In genomic region chr18:63175264-63175663, GRCh38 we compare ENCODE assay signal across 14 cellular contexts.
DNase-seq lines count a peak whose midpoint lies in the region; ATAC-seq lines count a peak whose summit lies in the region.
"Had no signal": no experiment of that assay in that cellular context is flagged by ENCODE, and none has a peak within 500 bp of the region (broad histone marks: within the 10 kb centered on the region; RNA-seq: fewer than 3 reads in every experiment).

No MANE protein-coding gene starts in this region.

- ATAC-seq in GM18502 (IDR thresholded peaks at IDR 0.05; ENCODE audit: poor library complexity, unreplicated experiment) (peak; percentile 71), HG02642 (IDR thresholded peaks at IDR 0.05; ENCODE audit: poor library complexity, unreplicated experiment) (peak; percentile 76)
- ATAC-seq in activated naive CD8-positive, alpha-beta T cell treated with anti-CD3 and anti-CD28 coated beads, Interleukin-2, amount 50 U/mL, for 24 hours, result peak; percentile 52
- ATAC-seq: right lobe of liver had no signal

- no peak for DNase-seq in activated naive CD8-positive, alpha-beta T cell treated with anti-CD3 and anti-CD28 coated beads, Interleukin-2, amount 50 U/mL, for 24 hours
- DNase-seq in iPS-NIHi11 (ENCODE audit: low spot score), result no peak
- no peak for DNase-seq in amniotic stem cell (lab: John Stamatoyannopoulos, UW)
- DNase-seq in NCI-H526 (lab: John Stamatoyannopoulos, UW), result no peak
- DNase-seq in occipital lobe (lab: John Stamatoyannopoulos, UW), result no peak
- DNase-seq: GOT3, NCI-H1436, NCI-H526 treated with DMSO at 0.1 percent for 48 hours, right lobe of liver had no signal

- H3K27me3 ChIP-seq in BLaER1 treated with 17β-estradiol and CSF1 and Interleukin-3, amounts not matched to agents 10 nM and 100 nM, result no peaks in the 10 kb centered on the region
- H3K27me3 ChIP-seq: right lobe of liver had no signal

- H3K4me1 Mint-ChIP-seq in activated naive CD8-positive, alpha-beta T cell treated with anti-CD3 and anti-CD28 coated beads, Interleukin-2, amount 50 U/mL, for 24 hours, result peaks cover 73% of the 10 kb centered on the region

- H3K9me3 Mint-ChIP-seq in activated naive CD8-positive, alpha-beta T cell treated with anti-CD3 and anti-CD28 coated beads, Interleukin-2, amount 50 U/mL, for 24 hours, result no peaks in the 10 kb centered on the region
- H3K9me3 Mint-ChIP-seq: IgD-negative memory B cell had no signal

- H3K36me3 ChIP-seq in BLaER1 treated with 17β-estradiol and CSF1 and Interleukin-3, amounts not matched to agents 10 nM and 100 nM, result peaks cover 0 to 48% (median 7%) of the 10 kb centered on the region in 11 experiments; a peak in 11 of 22 replicates
- H3K36me3 ChIP-seq: right lobe of liver had no signal

- no peaks in the 10 kb centered on the region for H3K27me3 Mint-ChIP-seq in activated naive CD8-positive, alpha-beta T cell treated with anti-CD3 and anti-CD28 coated beads, Interleukin-2, amount 50 U/mL, for 24 hours
- H3K27me3 Mint-ChIP-seq: brain, IgD-negative memory B cell had no signal

- peak overlapping the region in 6 of 11 experiments; percentile 8 to 63 (median 50); a peak in 9 of 22 replicates for H3K27ac ChIP-seq in BLaER1 treated with 17β-estradiol and CSF1 and Interleukin-3, amounts not matched to agents 10 nM and 100 nM
- H3K27ac ChIP-seq: right lobe of liver had no signal

- H3K4me1 ChIP-seq in BLaER1 treated with 17β-estradiol and CSF1 and Interleukin-3, amounts not matched to agents 10 nM and 100 nM, result peaks cover 42 to 66% (median 52%) of the 10 kb centered on the region in 10 experiments
- H3K4me1 ChIP-seq: right lobe of liver had no signal

- no peak overlapping the region for H3K4me3 Mint-ChIP-seq in activated naive CD8-positive, alpha-beta T cell treated with anti-CD3 and anti-CD28 coated beads, Interleukin-2, amount 50 U/mL, for 24 hours
- H3K4me3 Mint-ChIP-seq: brain had no signal

- peak overlapping the region in 2 of 11 experiments; percentile 11 to 27; a peak in 2 of 22 replicates for H3K4me2 ChIP-seq in BLaER1 treated with 17β-estradiol and CSF1 and Interleukin-3, amounts not matched to agents 10 nM and 100 nM

- peak overlapping the region; percentile 70 for H3K27ac Mint-ChIP-seq in activated naive CD8-positive, alpha-beta T cell treated with anti-CD3 and anti-CD28 coated beads, Interleukin-2, amount 50 U/mL, for 24 hours

- peaks cover 0 to 6% (median 0%) of the 10 kb centered on the region in 11 experiments; a peak in 3 of 22 replicates for H3K9me3 ChIP-seq in BLaER1 treated with 17β-estradiol and CSF1 and Interleukin-3, amounts not matched to agents 10 nM and 100 nM (replicated peaks in 1 of 11)
- H3K9me3 ChIP-seq: right lobe of liver had no signal

- H3K9ac ChIP-seq in BLaER1 treated with 17β-estradiol and CSF1 and Interleukin-3, amounts not matched to agents 10 nM and 100 nM, result no peak overlapping the region

- peaks cover 33% of the 10 kb centered on the region for H3K36me3 Mint-ChIP-seq in activated naive CD8-positive, alpha-beta T cell treated with anti-CD3 and anti-CD28 coated beads, Interleukin-2, amount 50 U/mL, for 24 hours (ENCODE audit: low read depth)

- H3K4me3 ChIP-seq in BLaER1 treated with 17β-estradiol and CSF1 and Interleukin-3, amounts not matched to agents 10 nM and 100 nM, result no peak overlapping the region
- H3K4me3 ChIP-seq: right lobe of liver had no signal

- no peaks in the 10 kb centered on the region for H4K20me1 ChIP-seq in BLaER1 treated with 17β-estradiol and CSF1 and Interleukin-3, amounts not matched to agents 10 nM and 100 nM
